In the genomic region with DNA sequence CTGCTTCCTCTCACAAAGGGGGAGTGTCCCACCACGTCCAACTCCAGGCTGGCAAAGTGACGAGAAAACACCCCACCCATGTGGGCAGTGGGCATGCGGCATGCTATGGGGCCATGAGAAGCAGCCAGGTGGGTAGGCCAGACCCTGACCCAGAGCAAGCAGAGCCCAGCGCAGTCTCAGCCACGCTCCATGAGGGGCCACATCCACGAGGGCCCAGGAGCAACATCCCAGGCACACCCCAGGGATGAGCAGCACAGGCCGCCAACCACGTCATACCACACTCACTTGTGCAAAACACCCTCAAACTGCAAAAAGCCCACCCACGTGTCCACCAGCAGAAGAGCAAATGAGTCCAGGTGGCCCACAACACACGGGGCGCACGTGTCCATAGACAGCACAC, we compare ENCODE assay signal across 11 cellular contexts.
DNase-seq lines count a peak whose midpoint lies in the region; ATAC-seq and TF ChIP-seq lines count a peak whose summit lies in the region.
"Had no signal": no experiment of that assay in that cellular context is flagged by ENCODE, and none has a peak within 500 bp of the region (broad histone marks: within the 10 kb centered on the region; RNA-seq: fewer than 3 reads in every experiment).

No MANE protein-coding gene starts in this region.

- H3K27ac ChIP-seq in colonic mucosa (peak overlapping the region; percentile 47), upper lobe of right lung (peak overlapping the region; percentile 20)

- H3K27me3 Mint-ChIP-seq in activated naive CD4-positive, alpha-beta T cell treated with anti-CD3 and anti-CD28 coated beads, Interleukin-2, amount 50 U/mL, for 24 hours, result no peaks in the 10 kb centered on the region

- ATAC-seq in upper lobe of right lung (peak; percentile 2), omental fat pad (ENCODE audit: low FRiP score) (no peak)

- H3K36me3 ChIP-seq in colonic mucosa (no peaks in the 10 kb centered on the region), mucosa of stomach (ENCODE audit: control insufficient read depth, insufficient read depth, low read length) (no peaks in the 10 kb centered on the region), upper lobe of right lung (no peaks in the 10 kb centered on the region)
- H3K36me3 ChIP-seq: ovary had no signal

- H3K9ac ChIP-seq in colonic mucosa (ENCODE audit: low read depth in 2 of 2, low read length in 2 of 2) (peak overlapping the region in 1 of 2 donors; percentile 24), mucosa of stomach (ENCODE audit: low read length) (peak overlapping the region; percentile 28)

- H3K4me1 Mint-ChIP-seq in activated naive CD4-positive, alpha-beta T cell treated with anti-CD3 and anti-CD28 coated beads, Interleukin-2, amount 50 U/mL, for 24 hours, result peaks cover 78% of the 10 kb centered on the region

- peaks cover 24% of the 10 kb centered on the region for H3K4me1 ChIP-seq in colonic mucosa
- peaks cover 22% of the 10 kb centered on the region for H3K4me1 ChIP-seq in mucosa of stomach (ENCODE audit: control insufficient read depth, insufficient read depth, low read length)
- peaks cover 61% of the 10 kb centered on the region for H3K4me1 ChIP-seq in upper lobe of right lung

- H3K27me3 ChIP-seq in colonic mucosa (no peaks in the 10 kb centered on the region), mucosa of stomach (ENCODE audit: control insufficient read depth, insufficient read depth, low read length) (no peaks in the 10 kb centered on the region), upper lobe of right lung (no peaks in the 10 kb centered on the region)
- H3K27me3 ChIP-seq: ovary had no signal

- H3K4me3 Mint-ChIP-seq in activated naive CD4-positive, alpha-beta T cell treated with anti-CD3 and anti-CD28 coated beads, Interleukin-2, amount 50 U/mL, for 24 hours, result no peak overlapping the region

- H3K9me3 ChIP-seq in colonic mucosa (no peaks in the 10 kb centered on the region), mucosa of stomach (ENCODE audit: control insufficient read depth, low read length) (no peaks in the 10 kb centered on the region), upper lobe of right lung (no peaks in the 10 kb centered on the region)
- H3K9me3 ChIP-seq: ovary had no signal

- H3K36me3 Mint-ChIP-seq in activated naive CD4-positive, alpha-beta T cell treated with anti-CD3 and anti-CD28 coated beads, Interleukin-2, amount 50 U/mL, for 24 hours, result no peaks in the 10 kb centered on the region

- peak overlapping the region; percentile 88 for H3K27ac Mint-ChIP-seq in activated naive CD4-positive, alpha-beta T cell treated with anti-CD3 and anti-CD28 coated beads, Interleukin-2, amount 50 U/mL, for 24 hours

- intact Hi-C loops in colonic mucosa (cut with DNase I), result loop anchor here (5.0 to 10.0 kb wide), 2 partner anchors 178 to 220 kb away; no protein-coding TSS in a partner anchor
- intact Hi-C loops in upper lobe of right lung (cut with DNase I), result loop anchor here (10.0 kb wide), 1 partner anchor 150 kb away; no protein-coding TSS in a partner anchor

- no peak for DNase-seq in activated naive CD4-positive, alpha-beta T cell (lab: John Stamatoyannopoulos, UW)
- no peak for DNase-seq in colonic mucosa
- DNase-seq in upper lobe of right lung, result peak; percentile 58
- DNase-seq in omental fat pad (ENCODE audit: low spot score), result no peak
- DNase-seq in NOMO-1 treated with DMSO at 0.1 percent for 48 hours (lab: John Stamatoyannopoulos, UW; ENCODE audit: unreplicated experiment), result no peak
- no peak for DNase-seq in SIG-M5 (lab: John Stamatoyannopoulos, UW)
- DNase-seq: foreskin melanocyte, NCI-H2171 had no signal

- H3K4me3 ChIP-seq in colonic mucosa, result no peak overlapping the region
- H3K4me3 ChIP-seq in mucosa of stomach (ENCODE audit: low read length), result no peak overlapping the region
- no peak overlapping the region for H3K4me3 ChIP-seq in upper lobe of right lung
- H3K4me3 ChIP-seq: ovary had no signal

- no peaks in the 10 kb centered on the region for H3K9me3 Mint-ChIP-seq in activated naive CD4-positive, alpha-beta T cell treated with anti-CD3 and anti-CD28 coated beads, Interleukin-2, amount 50 U/mL, for 24 hours

- TF ChIP-seq CTCF in colonic mucosa (IDR thresholded peaks at IDR 0.05), result no peak
- TF ChIP-seq CTCF in upper lobe of right lung (IDR thresholded peaks at IDR 0.05), result no peak
- TF ChIP-seq CTCF in omental fat pad (IDR thresholded peaks at IDR 0.05), result no peak
